In the genomic region with DNA sequence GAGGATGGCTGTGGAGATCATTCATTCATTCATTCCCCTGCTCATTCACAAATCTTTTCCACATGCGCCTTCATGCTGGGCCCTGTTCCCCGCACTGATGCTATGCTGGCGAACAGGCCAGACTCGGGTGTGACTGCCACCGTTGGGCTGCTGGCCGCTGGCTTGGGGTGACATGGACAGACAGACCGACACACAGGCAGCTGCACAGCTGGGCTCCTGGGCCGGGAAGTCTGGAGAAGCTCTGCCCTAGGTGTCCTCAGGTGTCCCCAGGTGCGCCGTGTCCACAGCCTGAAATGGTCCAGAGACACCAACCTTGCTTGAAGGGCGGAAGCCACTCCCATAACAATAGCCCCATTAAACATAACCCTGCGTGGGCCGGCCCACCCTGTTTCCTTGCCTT, we compare ENCODE assay signal across 25 cellular contexts. TPM values are rescaled to one million over a fixed set of nuclear protein-coding genes. Genes with fewer than 3 reads are reported as not detected.
"Had no signal": no experiment of that assay in that cellular context is flagged by ENCODE, and none has a peak within 500 bp of the region (broad histone marks: within the 10 kb centered on the region; RNA-seq: fewer than 3 reads in every experiment).

No MANE protein-coding gene starts in this region.

- H3K4me3 ChIP-seq: adrenal gland, ascending aorta, esophagus muscularis mucosa, upper lobe of left lung had no signal

- H3K9me3 ChIP-seq: adrenal gland, ascending aorta, esophagus muscularis mucosa, upper lobe of left lung had no signal

- H3K36me3 ChIP-seq: adrenal gland, ascending aorta, esophagus muscularis mucosa, upper lobe of left lung had no signal

- DNase-seq: activated CD4-positive, alpha-beta T cell treated with anti-CD3 and anti-CD28 coated beads for 36 hours; activated CD4-positive, alpha-beta T cell treated with anti-CD3 and anti-CD28 coated beads, Interleukin-2, amount 50 U/mL, for 4 hours; activated CD8-positive, alpha-beta memory T cell treated with anti-CD3 and anti-CD28 coated beads for 24 hours; activated CD8-positive, alpha-beta memory T cell treated with anti-CD3 and anti-CD28 coated beads, Interleukin-2, amount 50 U/mL, for 48 hours; activated naive CD4-positive, alpha-beta T cell; activated T-cell treated with anti-CD3 and anti-CD28 coated beads, Interleukin-2, amount 50 U/mL, for 4 hours; adrenal gland; central memory CD4-positive, alpha-beta T cell; hippocampal formation; left ventricle myocardium superior; mammary epithelial cell; occipital lobe; stimulated activated CD4-positive, alpha-beta T cell treated with anti-CD3 and anti-CD28 coated beads, Interleukin-4, amount 100 ng/mL, for 24 hours; stimulated activated naive CD8-positive, alpha-beta T cell treated with anti-CD3 and anti-CD28 coated beads, Interleukin-15, Interleukin-2, amounts not matched to agents 100 U/mL and 50 U/mL, for 24 hours; T-helper 9 cell; upper lobe of left lung had no signal

- H3K4me1 ChIP-seq: adrenal gland, ascending aorta had no signal

- ATAC-seq: activated CD4-positive, alpha-beta T cell treated with anti-CD3 and anti-CD28 coated beads for 36 hours; activated T-cell treated with anti-CD3 and anti-CD28 coated beads, Interleukin-2, amount 50 U/mL, for 4 hours; natural killer cell treated with Interleukin-12 subunit alpha and Interleukin-12 subunit beta and Interleukin-15 and Interleukin-18, amount 100 ng/mL, for 72 hours; stimulated activated naive CD8-positive, alpha-beta T cell treated with anti-CD3 and anti-CD28 coated beads, Interleukin-15, Interleukin-2, amounts not matched to agents 100 U/mL and 50 U/mL, for 24 hours had no signal

- H3K27me3 ChIP-seq: adrenal gland, upper lobe of left lung had no signal

- H3K27ac ChIP-seq: adrenal gland, ascending aorta, esophagus muscularis mucosa, upper lobe of left lung had no signal

RNA-seq across cellular contexts. Expression of a gene that starts 35.0 kb away (rescaled TPM):
- total RNA-seq: activated CD4-positive, alpha-beta T cell treated with anti-CD3 and anti-CD28 coated beads for 36 hours; activated T-cell treated with anti-CD3 and anti-CD28 coated beads, Interleukin-2, amount 50 U/mL, for 4 hours; activated T-helper 2 cell treated with anti-CD3 and anti-CD28 coated beads, Interferon-gamma antibody, Interleukin-2, Interleukin-4, amounts not matched to agents 10 μg/mL and 5 μg/mL and 100 μg/mL, durations not matched to agents 14 hours and 24 hours and 36 hours; adrenal gland; ascending aorta; dermis microvascular lymphatic vessel endothelial cell; esophagus muscularis mucosa; frontal cortex; left ventricle myocardium superior; mammary epithelial cell; natural killer cell treated with Interleukin-12 subunit alpha and Interleukin-12 subunit beta and Interleukin-15 and Interleukin-18, amount 100 ng/mL, for 72 hours; occipital lobe; renal cortical epithelial cell; subcutaneous adipose tissue; T-helper 1 cell treated with Interleukin-12 subunit alpha and Interleukin-12 subunit beta and Interleukin-4 antibody, amounts not matched to agents 30 ng/mL and 1 ng/mL, for 36 hours; upper lobe of left lung had no signal
- polyA plus RNA-seq: adrenal gland, mammary epithelial cell had no signal
